In the genomic region with DNA sequence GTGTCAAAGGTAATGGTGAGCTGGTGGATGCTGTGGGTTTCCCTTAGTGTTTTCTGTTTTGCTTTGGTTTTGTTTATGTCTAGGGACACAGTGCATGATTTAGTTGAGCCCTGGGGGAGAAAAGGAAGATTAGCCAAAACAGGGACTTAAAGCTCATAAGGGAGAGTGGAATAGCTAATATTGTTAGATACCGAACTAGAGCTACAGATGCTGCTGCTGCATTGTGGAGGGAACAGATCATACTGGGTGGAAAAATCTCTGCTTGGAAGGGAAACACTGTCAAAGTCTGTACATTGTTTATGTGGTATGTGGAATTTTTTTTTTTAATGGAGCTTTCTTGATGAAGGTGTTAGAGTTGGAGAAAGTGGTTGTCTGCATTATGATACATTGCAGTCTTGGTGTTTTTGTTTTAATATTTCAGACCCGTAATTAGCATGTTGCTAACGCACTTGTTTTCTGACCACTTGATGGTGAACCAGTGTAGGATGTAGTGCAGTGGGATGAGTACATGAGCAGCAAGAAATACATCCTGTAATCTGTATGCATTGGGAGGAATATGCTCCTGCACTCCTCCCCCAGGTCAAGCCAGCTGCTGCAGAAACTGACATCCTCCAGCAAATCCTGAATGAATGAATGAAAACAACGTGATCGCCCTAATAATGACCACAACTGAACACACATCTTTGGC, we compare ENCODE assay signal across 8 cellular contexts. TPM values are rescaled to one million over a fixed set of nuclear protein-coding genes. Genes with fewer than 3 reads are reported as not detected.
DNase-seq lines count a peak whose midpoint lies in the region; ATAC-seq and TF ChIP-seq lines count a peak whose summit lies in the region.

No MANE protein-coding gene starts in this region.

- H3K4me3 ChIP-seq in Karpas-422 (ENCODE audit: low read length) = peak overlapping the region; percentile 63
- peak overlapping the region; percentile 79 for H3K4me3 ChIP-seq in brain microvascular endothelial cell (ENCODE audit: low read depth, low read length)
- H3K4me3 ChIP-seq in mononuclear cell (ENCODE audit: low read length) = peak overlapping the region; percentile 72

- peak; percentile 49 for DNase-seq in DMS53 treated with DMSO at 0.1 percent for 48 hours (lab: John Stamatoyannopoulos, UW; ENCODE audit: unreplicated experiment)
- no peak for DNase-seq in Karpas-422
- no peak for DNase-seq in brain microvascular endothelial cell
- DNase-seq in effector CD4-positive, alpha-beta T cell = no peak
- no peak for DNase-seq in NCI-H1048 (lab: John Stamatoyannopoulos, UW)

- H3K27me3 ChIP-seq in Karpas-422 (ENCODE audit: low read length) (no peaks in the 10 kb centered on the region), brain microvascular endothelial cell (replicated peaks) (no peaks in the 10 kb centered on the region), mononuclear cell (ENCODE audit: insufficient read depth, low read length) (no peaks in the 10 kb centered on the region)

- TF ChIP-seq CTCF in brain microvascular endothelial cell (IDR thresholded peaks at IDR 0.05; ENCODE audit: low read depth, low read length, missing control alignments) = no peak

- H3K9ac ChIP-seq in Karpas-422 (ENCODE audit: low read length) = peak overlapping the region; percentile 64

- H3K36me3 ChIP-seq in Karpas-422 (ENCODE audit: insufficient read depth, low read length) (no peaks in the 10 kb centered on the region), brain microvascular endothelial cell (replicated peaks) (no peaks in the 10 kb centered on the region)

- peak overlapping the region; percentile 70 for H3K4me2 ChIP-seq in Karpas-422 (ENCODE audit: low read depth, low read length, poor library complexity, severe bottlenecking)

- H3K4me1 ChIP-seq in Karpas-422 (ENCODE audit: low read length) (peaks cover 57% of the 10 kb centered on the region), mononuclear cell (ENCODE audit: insufficient read depth, low read length) (peaks cover 24% of the 10 kb centered on the region)

- H2AFZ ChIP-seq in Karpas-422 (ENCODE audit: low read length) = no peak overlapping the region

- H3K79me2 ChIP-seq in Karpas-422 (ENCODE audit: low read length) = peaks cover 60% of the 10 kb centered on the region

- no peaks in the 10 kb centered on the region for H3K9me3 ChIP-seq in Karpas-422 (ENCODE audit: low read length)
- H3K9me3 ChIP-seq in mononuclear cell (ENCODE audit: low read depth, low read length) = no peaks in the 10 kb centered on the region

- in situ Hi-C loops in brain microvascular endothelial cell (cut with HindIII; ENCODE audit: low pct_ligation_motif_present, low sequenced_read_pairs) = no loop called here

- no peaks in the 10 kb centered on the region for H3K9me2 ChIP-seq in Karpas-422 (replicated peaks; ENCODE audit: insufficient read depth, low read length)

- no peaks in the 10 kb centered on the region for H4K20me1 ChIP-seq in Karpas-422 (ENCODE audit: insufficient read depth, low read depth, low read length)

- H3K27ac ChIP-seq in Karpas-422 (ENCODE audit: low read length) (peak overlapping the region; percentile 61), brain microvascular endothelial cell (no peak overlapping the region)

- ATAC-seq in HG03196 (IDR thresholded peaks at IDR 0.05; ENCODE audit: unreplicated experiment) = no peak
- ATAC-seq in HG02852 (IDR thresholded peaks at IDR 0.05; ENCODE audit: unreplicated experiment) = no peak

RNA-seq across cellular contexts. Expression of gene GLCCI1, which starts 2.2 kb away (rescaled TPM):
- 30.2 and 55.7 TPM in 2 replicates for total RNA-seq in Karpas-422 (2014; rRNA removed; shearing (Covaris generic); ENCODE audit: low replicate concordance)
- total RNA-seq in mononuclear cell = 12.0 TPM
